18 cellular contexts compared by ENCODE assay signal in the genomic region with DNA sequence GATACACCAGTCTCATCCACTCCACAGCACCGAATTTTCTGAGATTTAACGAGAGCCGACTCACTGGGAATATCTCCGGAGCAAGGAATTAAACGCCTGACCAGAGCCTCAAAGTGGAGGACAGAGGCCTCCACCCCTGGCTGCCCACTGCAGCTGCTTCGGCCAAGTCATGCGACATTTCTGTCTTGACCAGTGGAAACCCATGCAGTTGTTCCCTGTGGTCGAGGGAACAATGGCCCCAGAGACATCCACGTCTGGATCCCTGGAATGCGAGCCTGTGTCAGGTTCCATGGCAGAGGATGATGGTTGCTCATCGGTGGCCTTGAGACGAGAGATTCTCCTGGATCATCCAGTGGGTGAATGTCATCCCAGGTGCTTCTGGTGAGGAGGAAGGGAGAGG.
A peak's percentile ranks its signal among the peaks of the same experiment; 100 is the strongest.
DNase-seq lines count a peak whose midpoint lies in the region; ATAC-seq and TF ChIP-seq lines count a peak whose summit lies in the region.
"Had no signal": no experiment of that assay in that cellular context is flagged by ENCODE, and none has a peak within 500 bp of the region (broad histone marks: within the 10 kb centered on the region; RNA-seq: fewer than 3 reads in every experiment).

No MANE protein-coding gene starts in this region.

- H3K23ac ChIP-seq in mesenchymal stem cell (ENCODE audit: low read length in 2 of 2) = no peak overlapping the region
- H3K23ac ChIP-seq in neuronal stem cell (ENCODE audit: low read depth, low read length, poor library complexity) = no peak overlapping the region

- H3K4ac ChIP-seq in mesenchymal stem cell (ENCODE audit: low read depth in 1 of 2, low read length in 2 of 2) (no peak overlapping the region), neuronal stem cell (ENCODE audit: low read length) (no peak overlapping the region)

- H3K9me3 Mint-ChIP-seq in activated T-cell treated with anti-CD3 and anti-CD28 coated beads, Interleukin-2, amount 50 U/mL, for 24 hours = no peaks in the 10 kb centered on the region
- no peaks in the 10 kb centered on the region for H3K9me3 Mint-ChIP-seq in activated naive CD4-positive, alpha-beta T cell treated with anti-CD3 and anti-CD28 coated beads, Interleukin-2, amount 50 U/mL, for 72 hours
- H3K9me3 Mint-ChIP-seq: CD4-positive, alpha-beta T cell; H9 had no signal

- intact Hi-C loops in left cardiac atrium (cut with DNase I) (no loop called here), right cardiac atrium (cut with DNase I) (no loop called here), spleen (cut with DNase I; ENCODE audit: low total_unique reads) (no loop called here)

- TF ChIP-seq CTCF in spleen (IDR thresholded peaks at IDR 0.05 in 8 of 11, conservative IDR thresholded peaks at IDR 0.05 in 3 of 11) = no peak

- H3K27ac ChIP-seq in right cardiac atrium (ENCODE audit: low read length) (no peak overlapping the region), mesenchymal stem cell (ENCODE audit: low read length, poor library complexity, severe bottlenecking) (no peak overlapping the region), neuronal stem cell (replicated peaks; ENCODE audit: low read length) (no peak overlapping the region), spleen (no peak overlapping the region)
- H3K27ac ChIP-seq: 22Rv1, C4-2B had no signal

- H3K27me3 Mint-ChIP-seq in activated T-cell treated with anti-CD3 and anti-CD28 coated beads, Interleukin-2, amount 50 U/mL, for 24 hours = no peaks in the 10 kb centered on the region
- H3K27me3 Mint-ChIP-seq: CD4-positive, alpha-beta T cell had no signal

- H2AK5ac ChIP-seq in mesenchymal stem cell (ENCODE audit: low read length, severe bottlenecking) = peak overlapping the region; percentile 17
- H2AK5ac ChIP-seq in neuronal stem cell (ENCODE audit: low read depth, low read length) = peak overlapping the region; percentile 57

- no peak overlapping the region for H3K4me2 ChIP-seq in mesenchymal stem cell (ENCODE audit: low read length, poor library complexity, severe bottlenecking)
- no peak overlapping the region for H3K4me2 ChIP-seq in neuronal stem cell (ENCODE audit: insufficient read depth, low read length, poor library complexity, severe bottlenecking)
- H3K4me2 ChIP-seq: A549 had no signal

- H3K27ac Mint-ChIP-seq in activated T-cell treated with anti-CD3 and anti-CD28 coated beads, Interleukin-2, amount 50 U/mL, for 24 hours = no peak overlapping the region
- no peak overlapping the region for H3K27ac Mint-ChIP-seq in activated naive CD4-positive, alpha-beta T cell treated with anti-CD3 and anti-CD28 coated beads, Interleukin-2, amount 50 U/mL, for 72 hours
- H3K27ac Mint-ChIP-seq: CD4-positive, alpha-beta T cell; H9 had no signal

- H3K14ac ChIP-seq in mesenchymal stem cell (ENCODE audit: low read length in 2 of 2) (no peak overlapping the region), neuronal stem cell (ENCODE audit: low read length) (peak overlapping the region; percentile 31)

- no peak for TF ChIP-seq POLR2A in spleen (IDR thresholded peaks at IDR 0.05)

- H3K79me1 ChIP-seq in mesenchymal stem cell (replicated peaks; ENCODE audit: low read length, poor library complexity, severe bottlenecking) = no peaks in the 10 kb centered on the region
- H3K79me1 ChIP-seq in neuronal stem cell (ENCODE audit: low read depth, low read length) = no peaks in the 10 kb centered on the region

- no peaks in the 10 kb centered on the region for H3K9me3 ChIP-seq in right cardiac atrium (ENCODE audit: control insufficient read depth, low read length)
- H3K9me3 ChIP-seq in mesenchymal stem cell (ENCODE audit: control insufficient read depth, low read length) = no peaks in the 10 kb centered on the region
- H3K9me3 ChIP-seq in neuronal stem cell (replicated peaks in 1 of 2; ENCODE audit: control insufficient read depth in 2 of 2, insufficient read depth in 1 of 2, low read depth in 1 of 2, low read length in 2 of 2) = no peaks in the 10 kb centered on the region
- no peaks in the 10 kb centered on the region for H3K9me3 ChIP-seq in spleen
- H3K9me3 ChIP-seq: A549 had no signal

- no peak overlapping the region for H3K4me3 ChIP-seq in right cardiac atrium (ENCODE audit: low read length)
- no peak overlapping the region for H3K4me3 ChIP-seq in mesenchymal stem cell (ENCODE audit: insufficient read depth in 1 of 2, low read depth in 1 of 2, low read length in 2 of 2)
- H3K4me3 ChIP-seq in neuronal stem cell (ENCODE audit: low read length in 2 of 2) = no peak overlapping the region
- no peak overlapping the region for H3K4me3 ChIP-seq in spleen
- H3K4me3 ChIP-seq: A549, GM12878 had no signal

- H4K8ac ChIP-seq in mesenchymal stem cell (ENCODE audit: low read length) (no peak overlapping the region), neuronal stem cell (ENCODE audit: low read depth, low read length) (no peak overlapping the region)

- H3K36me3 ChIP-seq in mesenchymal stem cell (ENCODE audit: control insufficient read depth in 1 of 2, insufficient read depth in 2 of 2, low read depth in 1 of 2, low read length in 2 of 2) (no peaks in the 10 kb centered on the region), neuronal stem cell (replicated peaks in 1 of 2; ENCODE audit: control insufficient read depth in 2 of 2, insufficient read depth in 2 of 2, low read length in 2 of 2) (no peaks in the 10 kb centered on the region), spleen (no peaks in the 10 kb centered on the region)

- H3K4me1 ChIP-seq in right cardiac atrium (ENCODE audit: control insufficient read depth, insufficient read depth, low read length) (no peaks in the 10 kb centered on the region), mesenchymal stem cell (ENCODE audit: control insufficient read depth, insufficient read depth, low read depth, low read length) (peaks cover 19% of the 10 kb centered on the region), neuronal stem cell (ENCODE audit: control insufficient read depth in 2 of 2, insufficient read depth in 1 of 2, low read depth in 1 of 2, low read length in 2 of 2) (peaks cover 0 to 16% of the 10 kb centered on the region in 2 donors), spleen (no peaks in the 10 kb centered on the region)

- DNase-seq in left cardiac atrium (peak; percentile 1), right cardiac atrium (no peak), mesenchymal stem cell (no peak), neuronal stem cell (ENCODE audit: low spot score) (no peak), spleen (peak; percentile 41)
- DNase-seq in activated T-cell treated with anti-CD3 and anti-CD28 coated beads, Interleukin-2, amount 50 U/mL, for 24 hours = no peak
- DNase-seq in activated naive CD4-positive, alpha-beta T cell treated with anti-CD3 and anti-CD28 coated beads, Interleukin-2, amount 50 U/mL, for 72 hours (ENCODE audit: low spot score in 2 of 2) = no peak
- DNase-seq: AML-193; CD4-positive, alpha-beta T cell; DMS53; DND-41; EL; H9 had no signal

- H3K18ac ChIP-seq in mesenchymal stem cell (ENCODE audit: low read depth in 1 of 2, low read length in 2 of 2) (no peak overlapping the region), neuronal stem cell (ENCODE audit: low read length) (peak overlapping the region; percentile 67)

- ATAC-seq in left cardiac atrium = no peak
- no peak for ATAC-seq in right cardiac atrium
- no peak for ATAC-seq in esophagus mucosa
- no peak for ATAC-seq in activated naive CD4-positive, alpha-beta T cell treated with anti-CD3 and anti-CD28 coated beads, Interleukin-2, amount 50 U/mL, for 72 hours
- ATAC-seq: A549, GM12878 had no signal

- WGBS in right cardiac atrium = 93% methylated on average over 12 of the region's 12 CpGs
- WGBS in mesenchymal stem cell = 90% methylated on average over 12 of the region's 12 CpGs
- no CpG with 5 or more reads among the region's 12 CpGs for WGBS in neuronal stem cell (ENCODE audit: extremely low coverage in 2 of 2, insufficient read length in 2 of 2, insufficient replicate concordance in 1 of 2), 2 donors
- 89 to 95% (median 92%) methylated on average over 11 to 12 of the region's 12 CpGs for WGBS in spleen, 5 donors

- H2BK120ac ChIP-seq in mesenchymal stem cell (ENCODE audit: low read depth, low read length) (no peak overlapping the region), neuronal stem cell (ENCODE audit: low read depth, low read length) (no peak overlapping the region)

- H2BK12ac ChIP-seq in mesenchymal stem cell (ENCODE audit: low read length in 2 of 2) (no peak overlapping the region), neuronal stem cell (ENCODE audit: low read length) (no peak overlapping the region)

- H2BK5ac ChIP-seq in mesenchymal stem cell (ENCODE audit: low read depth, low read length, poor library complexity, severe bottlenecking) (no peak overlapping the region), neuronal stem cell (ENCODE audit: low read length) (no peak overlapping the region)

- H4K91ac ChIP-seq in mesenchymal stem cell (ENCODE audit: low read length) (no peak overlapping the region), neuronal stem cell (ENCODE audit: low read depth, low read length, poor library complexity) (no peak overlapping the region)

- no peak overlapping the region for H2AFZ ChIP-seq in mesenchymal stem cell (ENCODE audit: low read depth, low read length)
- H2AFZ ChIP-seq in neuronal stem cell (ENCODE audit: low read length) = no peak overlapping the region

- H3K4me1 Mint-ChIP-seq in activated T-cell treated with anti-CD3 and anti-CD28 coated beads, Interleukin-2, amount 50 U/mL, for 24 hours (ENCODE audit: low read depth) = no peaks in the 10 kb centered on the region

- H3K27me3 ChIP-seq in right cardiac atrium (ENCODE audit: control insufficient read depth, insufficient read depth) (no peaks in the 10 kb centered on the region), mesenchymal stem cell (ENCODE audit: control insufficient read depth in 1 of 2, insufficient read depth in 1 of 2, low read length in 2 of 2) (peaks cover 0 to 3% of the 10 kb centered on the region in 2 experiments), neuronal stem cell (ENCODE audit: control insufficient read depth in 3 of 3, insufficient read depth in 3 of 3, low read depth in 1 of 3, low read length in 3 of 3) (peaks cover 0 to 57% (median 3%) of the 10 kb centered on the region in 3 experiments), spleen (replicated peaks in 1 of 7) (peaks cover 0 to under 1% (median 0%) of the 10 kb centered on the region in 7 donors)

- no peak overlapping the region for H2BK15ac ChIP-seq in mesenchymal stem cell (ENCODE audit: low read depth, poor library complexity, severe bottlenecking)
- no peak overlapping the region for H2BK15ac ChIP-seq in neuronal stem cell (ENCODE audit: low read length)

- H3K9ac ChIP-seq in mesenchymal stem cell (ENCODE audit: low read length) (no peak overlapping the region), neuronal stem cell (ENCODE audit: low read depth, low read length, poor library complexity) (no peak overlapping the region)

- no peaks in the 10 kb centered on the region for H3K36me3 Mint-ChIP-seq in activated T-cell treated with anti-CD3 and anti-CD28 coated beads, Interleukin-2, amount 50 U/mL, for 24 hours (ENCODE audit: low read depth)
- no peaks in the 10 kb centered on the region for H3K36me3 Mint-ChIP-seq in activated naive CD4-positive, alpha-beta T cell treated with anti-CD3 and anti-CD28 coated beads, Interleukin-2, amount 50 U/mL, for 72 hours

- no peak overlapping the region for H3K4me3 Mint-ChIP-seq in activated T-cell treated with anti-CD3 and anti-CD28 coated beads, Interleukin-2, amount 50 U/mL, for 24 hours
- H3K4me3 Mint-ChIP-seq: CD4-positive, alpha-beta T cell; H9 had no signal

Comparison
In these comparisons a context has a peak if more than half of its experiments do, and no peak if none do; other contexts are left out.
1. DNase-seq: peak in left cardiac atrium (single experiment) and spleen (single experiment); none in right cardiac atrium (0 of 3), mesenchymal stem cell (single experiment), neuronal stem cell (single experiment), activated T-cell treated with anti-CD3 and anti-CD28 coated beads, Interleukin-2, amount 50 U/mL, for 24 hours (single experiment) and activated naive CD4-positive, alpha-beta T cell treated with anti-CD3 and anti-CD28 coated beads, Interleukin-2, amount 50 U/mL, for 72 hours (0 of 2).